ENCODE assay signal across 9 cellular contexts in the genomic region with DNA sequence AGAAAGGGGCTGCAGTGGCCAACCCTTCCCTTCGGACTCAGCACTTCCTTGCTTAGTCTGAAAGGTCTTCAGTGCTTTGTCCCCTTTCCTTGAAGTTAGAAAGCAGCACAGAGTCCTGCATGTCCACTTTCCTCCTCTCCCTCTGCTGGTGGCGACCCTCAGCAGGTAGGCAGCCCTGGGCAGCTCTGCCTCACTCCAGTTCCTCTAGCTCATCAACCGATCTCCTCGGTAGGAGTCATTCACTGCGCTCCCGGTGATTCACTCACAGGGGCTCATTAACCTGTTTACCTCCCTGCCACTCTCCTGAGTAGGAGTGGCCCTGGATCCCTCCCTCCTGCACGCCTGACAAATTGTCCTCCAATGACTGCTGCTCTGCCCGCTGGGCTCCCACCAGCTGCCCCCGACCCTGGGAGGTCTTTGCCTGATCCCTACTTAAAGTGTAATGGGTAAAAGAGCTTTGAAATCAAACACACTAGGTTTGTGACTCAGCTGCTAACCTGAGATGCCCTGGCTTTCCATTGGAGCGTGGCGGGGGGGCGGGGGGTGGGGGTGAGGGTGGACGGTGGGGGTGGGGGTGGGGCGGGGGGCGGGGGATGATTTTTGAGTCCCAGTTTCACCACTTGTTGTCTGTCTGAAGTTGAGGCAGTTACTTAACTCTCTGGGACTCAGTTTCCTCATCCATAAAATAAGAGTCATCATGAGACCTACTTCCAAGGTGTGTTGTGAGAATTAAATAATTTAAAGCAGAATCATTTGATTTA. TPM values are rescaled to one million over a fixed set of nuclear protein-coding genes. Genes with fewer than 3 reads are reported as not detected.
DNase-seq lines count a peak whose midpoint lies in the region; TF ChIP-seq lines count a peak whose summit lies in the region.
"Had no signal": no experiment of that assay in that cellular context is flagged by ENCODE, and none has a peak within 500 bp of the region (broad histone marks: within the 10 kb centered on the region; RNA-seq: fewer than 3 reads in every experiment).

No MANE protein-coding gene starts in this region.

- H3K4me3 ChIP-seq in endodermal cell (ENCODE audit: low read length) (peak overlapping the region; percentile 25), parathyroid adenoma (ENCODE audit: low read depth, low read length) (peak overlapping the region; percentile 11)

- H3K36me3 Mint-ChIP-seq in endodermal cell (ENCODE audit: low read depth), result peaks cover 19% of the 10 kb centered on the region

- H2AFZ ChIP-seq in parathyroid adenoma, result peak overlapping the region; percentile 74

- H3K27ac Mint-ChIP-seq in endodermal cell, result peak overlapping the region; percentile 97
- H3K27ac Mint-ChIP-seq: T-helper 1 cell treated with Interleukin-12 subunit alpha and Interleukin-12 subunit beta and Interleukin-4 antibody, amounts not matched to agents 30 μg/mL and 1 μg/mL, for 36 hours had no signal

- peak; percentile 97 for DNase-seq in HPDE6-E6E7 (ENCODE audit: extremely low spot score)
- DNase-seq in NCI-H748 treated with DMSO at 0.1 percent for 48 hours (lab: John Stamatoyannopoulos, UW), result peak; percentile 92
- peak; percentile 100 for DNase-seq in endodermal cell
- DNase-seq in GM20000 (ENCODE audit: low spot score), result no peak
- no peak for DNase-seq in stimulated activated naive CD4-positive, alpha-beta T cell (lab: John Stamatoyannopoulos, UW)
- no peak for DNase-seq in cardiac septum (ENCODE audit: low spot score)
- DNase-seq in activated CD8-positive, alpha-beta memory T cell treated with anti-CD3 and anti-CD28 coated beads, Interleukin-2, amount 50 U/mL, for 48 hours, result no peak

- intact Hi-C loops in cardiac septum (cut with DNase I), result no loop called here

- peaks cover 11% of the 10 kb centered on the region for H3K79me2 ChIP-seq in parathyroid adenoma

- peak overlapping the region; percentile 47 for H3K4me2 ChIP-seq in parathyroid adenoma (ENCODE audit: low read length)

- H3K36me3 ChIP-seq in endodermal cell (ENCODE audit: control insufficient read depth, insufficient read depth, low read length) (no peaks in the 10 kb centered on the region), parathyroid adenoma (ENCODE audit: control insufficient read depth, insufficient read depth, low read length) (no peaks in the 10 kb centered on the region)

- peak; percentile 87 for TF ChIP-seq CTCF in endodermal cell (conservative IDR thresholded peaks at IDR 0.05)
- TF ChIP-seq CTCF in parathyroid adenoma (IDR thresholded peaks at IDR 0.05), result no peak
- no peak for TF ChIP-seq CTCF in GM20000 (IDR thresholded peaks at IDR 0.05; ENCODE audit: extremely low read depth, missing control alignments)

- peaks cover 25% of the 10 kb centered on the region for H3K4me1 ChIP-seq in endodermal cell (ENCODE audit: control insufficient read depth, insufficient read depth, low read length)
- H3K4me1 ChIP-seq in parathyroid adenoma, result peaks cover 27% of the 10 kb centered on the region

- WGBS in endodermal cell (ENCODE audit: insufficient coverage in 1 of 2, insufficient read length in 1 of 2), 2 experiments, result 5 to 7% methylated on average over 6 to 9 of the region's 15 CpGs

- peak overlapping the region; percentile 49 for H3K4me3 Mint-ChIP-seq in endodermal cell
- H3K4me3 Mint-ChIP-seq: T-helper 1 cell treated with Interleukin-12 subunit alpha and Interleukin-12 subunit beta and Interleukin-4 antibody, amounts not matched to agents 30 μg/mL and 1 μg/mL, for 36 hours had no signal

- H3K4me1 Mint-ChIP-seq in endodermal cell, result peaks cover 56% of the 10 kb centered on the region

- no peaks in the 10 kb centered on the region for H3K27me3 ChIP-seq in endodermal cell (ENCODE audit: control insufficient read depth, insufficient read depth, low read length, poor library complexity, severe bottlenecking)
- no peaks in the 10 kb centered on the region for H3K27me3 ChIP-seq in parathyroid adenoma (ENCODE audit: control insufficient read depth, insufficient read depth, low read length)

- H3K9me3 ChIP-seq in endodermal cell (ENCODE audit: control insufficient read depth, low read length), result no peaks in the 10 kb centered on the region
- H3K9me3 ChIP-seq in parathyroid adenoma (ENCODE audit: control insufficient read depth, low read length), result no peaks in the 10 kb centered on the region

- H3K9ac ChIP-seq in endodermal cell (ENCODE audit: extremely low read depth, low read length, poor library complexity, severe bottlenecking) (peak overlapping the region; percentile 9), parathyroid adenoma (no peak overlapping the region)

- no peaks in the 10 kb centered on the region for H3K9me3 Mint-ChIP-seq in endodermal cell
- H3K9me3 Mint-ChIP-seq: T-helper 1 cell treated with Interleukin-12 subunit alpha and Interleukin-12 subunit beta and Interleukin-4 antibody, amounts not matched to agents 30 μg/mL and 1 μg/mL, for 36 hours had no signal

- peaks cover 10% of the 10 kb centered on the region for H3K27me3 Mint-ChIP-seq in endodermal cell (ENCODE audit: insufficient read depth)

- H3K27ac ChIP-seq in endodermal cell (ENCODE audit: low read depth, low read length), result no peak overlapping the region
- H3K27ac ChIP-seq in parathyroid adenoma, result peak overlapping the region; percentile 18

RNA-seq across cellular contexts. Expression of a gene that starts 4.2 kb away (rescaled TPM):
- total RNA-seq in endodermal cell (10 to 100 TPM; 32.1 to 87.7 TPM), cardiac septum (0.46 TPM)
- 9.0 TPM for polyA plus RNA-seq in endodermal cell (2013, experiment 1 of 2)
- 4.3 TPM for polyA plus RNA-seq in endodermal cell (2013, experiment 2 of 2)

RNA-seq across cellular contexts. Expression of a gene that starts 12.8 kb away (rescaled TPM):
- total RNA-seq in endodermal cell, result 1 to 10 TPM; 8.4 to 9.1 TPM
- 1.5 TPM for polyA plus RNA-seq in endodermal cell (2013, experiment 1 of 2)
- polyA plus RNA-seq in endodermal cell (2013, experiment 2 of 2), result 1.9 TPM
- 29.4 TPM for total RNA-seq in cardiac septum

RNA-seq across cellular contexts. Expression of a gene that starts 29.3 kb away (rescaled TPM):
- 10 to 100 TPM; 43.2 to 86.2 TPM for total RNA-seq in endodermal cell
- polyA plus RNA-seq in endodermal cell (2013, experiment 1 of 2), result 39.7 TPM
- 37.7 TPM for polyA plus RNA-seq in endodermal cell (2013, experiment 2 of 2)
- total RNA-seq in cardiac septum, result 60.0 TPM

Comparison
In these comparisons a context has a peak if more than half of its experiments do, and no peak if none do; other contexts are left out.
1. DNase-seq: peak in HPDE6-E6E7 (single experiment), NCI-H748 treated with DMSO at 0.1 percent for 48 hours (single experiment) and endodermal cell (single experiment); none in GM20000 (single experiment), stimulated activated naive CD4-positive, alpha-beta T cell (0 of 6), cardiac septum (single experiment) and activated CD8-positive, alpha-beta memory T cell treated with anti-CD3 and anti-CD28 coated beads, Interleukin-2, amount 50 U/mL, for 48 hours (single experiment).
2. RNA of a gene that starts 4.2 kb away (total RNA-seq): 32.1 to 87.7 TPM in endodermal cell; 0.46 TPM in cardiac septum (single experiment); every median in the first group is over 10 times any median in the second.